In the genomic region with DNA sequence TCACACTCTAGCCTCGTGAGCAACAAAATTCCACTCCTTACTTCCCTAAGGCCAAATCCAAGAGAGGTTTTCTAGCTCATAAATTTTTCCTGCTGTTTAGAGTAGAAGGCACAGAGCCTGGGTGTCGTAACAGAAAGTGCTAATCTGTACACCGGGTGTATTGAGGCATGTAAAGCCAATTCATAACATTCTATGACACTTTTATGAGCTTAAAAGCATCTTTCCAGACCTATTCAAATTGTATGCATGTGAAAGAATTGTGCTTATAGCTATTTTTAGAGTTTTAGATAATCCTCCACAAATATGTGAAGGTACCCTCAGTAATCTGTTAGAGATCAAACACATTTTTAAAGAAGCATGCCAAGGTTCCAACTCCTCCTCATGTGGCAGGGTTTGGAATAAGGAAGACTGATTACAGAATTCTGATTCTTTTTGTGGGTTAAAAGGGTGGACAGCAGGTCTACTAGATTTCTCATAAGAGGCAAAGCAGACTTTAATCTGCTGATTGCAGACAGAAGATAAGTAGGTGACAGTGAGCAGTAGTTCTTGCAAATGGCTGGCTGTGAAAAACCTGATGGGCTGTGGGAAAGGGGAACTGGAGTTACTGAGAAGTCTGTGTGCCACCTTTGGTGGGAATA, we compare ENCODE assay signal across 1 cellular context.
TF ChIP-seq lines count a peak whose summit lies in the region.

No MANE protein-coding gene starts in this region.

TF ChIP-seq in HEK293, 187 proteins besides CTCF, POLR2A, EP300 and RAD21 (continued from another document):
- TF ChIP-seq ZNF639 (tag by site-specific recombination; IDR thresholded peaks at IDR 0.05) = 0 out of 2 replicates have a peak, but pooled peaks have one; percentile 42
- 0 out of 2 replicates have a peak, but pooled peaks have one; percentile 20 for TF ChIP-seq GLIS1 (tag by site-specific recombination; IDR thresholded peaks at IDR 0.05)
- TF ChIP-seq, protein P1, sequence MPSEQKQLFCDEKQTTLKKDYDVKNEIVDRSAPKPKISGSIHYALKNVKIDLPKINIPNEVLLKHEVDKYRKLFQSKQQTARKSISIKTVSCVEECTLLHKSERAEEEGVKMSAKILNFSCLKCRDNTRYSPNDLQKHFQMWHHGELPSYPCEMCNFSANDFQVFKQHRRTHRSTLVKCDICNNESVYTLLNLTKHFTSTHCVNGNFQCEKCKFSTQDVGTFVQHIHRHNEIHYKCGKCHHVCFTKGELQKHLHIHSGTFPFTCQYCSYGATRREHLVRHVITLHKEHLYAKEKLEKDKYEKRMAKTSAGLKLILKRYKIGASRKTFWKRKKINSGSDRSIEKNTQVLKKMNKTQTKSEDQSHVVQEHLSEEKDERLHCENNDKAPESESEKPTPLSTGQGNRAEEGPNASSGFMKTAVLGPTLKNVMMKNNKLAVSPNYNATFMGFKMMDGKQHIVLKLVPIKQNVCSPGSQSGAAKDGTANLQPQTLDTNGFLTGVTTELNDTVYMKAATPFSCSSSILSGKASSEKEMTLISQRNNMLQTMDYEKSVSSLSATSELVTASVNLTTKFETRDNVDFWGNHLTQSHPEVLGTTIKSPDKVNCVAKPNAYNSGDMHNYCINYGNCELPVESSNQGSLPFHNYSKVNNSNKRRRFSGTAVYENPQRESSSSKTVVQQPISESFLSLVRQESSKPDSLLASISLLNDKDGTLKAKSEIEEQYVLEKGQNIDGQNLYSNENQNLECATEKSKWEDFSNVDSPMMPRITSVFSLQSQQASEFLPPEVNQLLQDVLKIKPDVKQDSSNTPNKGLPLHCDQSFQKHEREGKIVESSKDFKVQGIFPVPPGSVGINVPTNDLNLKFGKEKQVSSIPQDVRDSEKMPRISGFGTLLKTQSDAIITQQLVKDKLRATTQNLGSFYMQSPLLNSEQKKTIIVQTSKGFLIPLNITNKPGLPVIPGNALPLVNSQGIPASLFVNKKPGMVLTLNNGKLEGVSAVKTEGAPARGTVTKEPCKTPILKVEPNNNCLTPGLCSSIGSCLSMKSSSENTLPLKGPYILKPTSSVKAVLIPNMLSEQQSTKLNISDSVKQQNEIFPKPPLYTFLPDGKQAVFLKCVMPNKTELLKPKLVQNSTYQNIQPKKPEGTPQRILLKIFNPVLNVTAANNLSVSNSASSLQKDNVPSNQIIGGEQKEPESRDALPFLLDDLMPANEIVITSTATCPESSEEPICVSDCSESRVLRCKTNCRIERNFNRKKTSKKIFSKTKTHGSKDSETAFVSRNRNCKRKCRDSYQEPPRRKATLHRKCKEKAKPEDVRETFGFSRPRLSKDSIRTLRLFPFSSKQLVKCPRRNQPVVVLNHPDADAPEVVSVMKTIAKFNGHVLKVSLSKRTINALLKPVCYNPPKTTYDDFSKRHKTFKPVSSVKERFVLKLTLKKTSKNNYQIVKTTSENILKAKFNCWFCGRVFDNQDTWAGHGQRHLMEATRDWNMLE (tag by site-specific recombination; conservative IDR thresholded peaks at IDR 0.05; ENCODE audit: low read depth) = no peak
- peak; percentile 47; the same call in 1 of the 2 replicates for TF ChIP-seq ZNF843 (tag by site-specific recombination; IDR thresholded peaks at IDR 0.05)
- TF ChIP-seq ZNF571 (tag by site-specific recombination; IDR thresholded peaks at IDR 0.05) = no peak
- peak; percentile 47; the same call in 1 of the 2 replicates for TF ChIP-seq FEZF1 (tag by site-specific recombination; IDR thresholded peaks at IDR 0.05)
- peak; percentile 57; the same call in 1 of the 2 replicates for TF ChIP-seq ZEB2 (tag by site-specific recombination; IDR thresholded peaks at IDR 0.05)
- TF ChIP-seq, protein P2, sequence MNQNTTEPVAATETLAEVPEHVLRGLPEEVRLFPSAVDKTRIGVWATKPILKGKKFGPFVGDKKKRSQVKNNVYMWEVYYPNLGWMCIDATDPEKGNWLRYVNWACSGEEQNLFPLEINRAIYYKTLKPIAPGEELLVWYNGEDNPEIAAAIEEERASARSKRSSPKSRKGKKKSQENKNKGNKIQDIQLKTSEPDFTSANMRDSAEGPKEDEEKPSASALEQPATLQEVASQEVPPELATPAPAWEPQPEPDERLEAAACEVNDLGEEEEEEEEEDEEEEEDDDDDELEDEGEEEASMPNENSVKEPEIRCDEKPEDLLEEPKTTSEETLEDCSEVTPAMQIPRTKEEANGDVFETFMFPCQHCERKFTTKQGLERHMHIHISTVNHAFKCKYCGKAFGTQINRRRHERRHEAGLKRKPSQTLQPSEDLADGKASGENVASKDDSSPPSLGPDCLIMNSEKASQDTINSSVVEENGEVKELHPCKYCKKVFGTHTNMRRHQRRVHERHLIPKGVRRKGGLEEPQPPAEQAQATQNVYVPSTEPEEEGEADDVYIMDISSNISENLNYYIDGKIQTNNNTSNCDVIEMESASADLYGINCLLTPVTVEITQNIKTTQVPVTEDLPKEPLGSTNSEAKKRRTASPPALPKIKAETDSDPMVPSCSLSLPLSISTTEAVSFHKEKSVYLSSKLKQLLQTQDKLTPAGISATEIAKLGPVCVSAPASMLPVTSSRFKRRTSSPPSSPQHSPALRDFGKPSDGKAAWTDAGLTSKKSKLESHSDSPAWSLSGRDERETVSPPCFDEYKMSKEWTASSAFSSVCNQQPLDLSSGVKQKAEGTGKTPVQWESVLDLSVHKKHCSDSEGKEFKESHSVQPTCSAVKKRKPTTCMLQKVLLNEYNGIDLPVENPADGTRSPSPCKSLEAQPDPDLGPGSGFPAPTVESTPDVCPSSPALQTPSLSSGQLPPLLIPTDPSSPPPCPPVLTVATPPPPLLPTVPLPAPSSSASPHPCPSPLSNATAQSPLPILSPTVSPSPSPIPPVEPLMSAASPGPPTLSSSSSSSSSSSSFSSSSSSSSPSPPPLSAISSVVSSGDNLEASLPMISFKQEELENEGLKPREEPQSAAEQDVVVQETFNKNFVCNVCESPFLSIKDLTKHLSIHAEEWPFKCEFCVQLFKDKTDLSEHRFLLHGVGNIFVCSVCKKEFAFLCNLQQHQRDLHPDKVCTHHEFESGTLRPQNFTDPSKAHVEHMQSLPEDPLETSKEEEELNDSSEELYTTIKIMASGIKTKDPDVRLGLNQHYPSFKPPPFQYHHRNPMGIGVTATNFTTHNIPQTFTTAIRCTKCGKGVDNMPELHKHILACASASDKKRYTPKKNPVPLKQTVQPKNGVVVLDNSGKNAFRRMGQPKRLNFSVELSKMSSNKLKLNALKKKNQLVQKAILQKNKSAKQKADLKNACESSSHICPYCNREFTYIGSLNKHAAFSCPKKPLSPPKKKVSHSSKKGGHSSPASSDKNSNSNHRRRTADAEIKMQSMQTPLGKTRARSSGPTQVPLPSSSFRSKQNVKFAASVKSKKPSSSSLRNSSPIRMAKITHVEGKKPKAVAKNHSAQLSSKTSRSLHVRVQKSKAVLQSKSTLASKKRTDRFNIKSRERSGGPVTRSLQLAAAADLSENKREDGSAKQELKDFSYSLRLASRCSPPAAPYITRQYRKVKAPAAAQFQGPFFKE (tag by site-specific recombination; IDR thresholded peaks at IDR 0.05; ENCODE audit: borderline replicate concordance) = no peak
- no peak for TF ChIP-seq PRDM4 (tag by site-specific recombination; IDR thresholded peaks at IDR 0.05)
- no peak for TF ChIP-seq ZNF174 (tag by site-specific recombination; IDR thresholded peaks at IDR 0.05)
- TF ChIP-seq ZNF626 (tag by site-specific recombination; IDR thresholded peaks at IDR 0.05) = no peak
- TF ChIP-seq ZNF366 (tag by site-specific recombination; conservative IDR thresholded peaks at IDR 0.05) = 0 out of 2 replicates have a peak, but pooled peaks have one; percentile 26
- no peak for TF ChIP-seq ZNF558 (tag by site-specific recombination; IDR thresholded peaks at IDR 0.05)
- no peak for TF ChIP-seq HOXA7 (CRISPR knock-in tag; IDR thresholded peaks at IDR 0.05; ENCODE audit: borderline replicate concordance)
- no peak for TF ChIP-seq KLF1 (tag by site-specific recombination; IDR thresholded peaks at IDR 0.05)
- TF ChIP-seq ZNF664 (tag by site-specific recombination; IDR thresholded peaks at IDR 0.05) = no peak
- TF ChIP-seq ZNF18 (tag by site-specific recombination; IDR thresholded peaks at IDR 0.05) = peak; percentile 15; the same call in 1 of the 2 replicates
- TF ChIP-seq MEIS1 (CRISPR knock-in tag; IDR thresholded peaks at IDR 0.05; ENCODE audit: borderline replicate concordance) = peak; percentile 62; the same call in 1 of the 2 replicates
- peak; percentile 93 for TF ChIP-seq PRDM6 (tag by site-specific recombination; IDR thresholded peaks at IDR 0.05)
- no peak for TF ChIP-seq ZNF514 (tag by site-specific recombination; IDR thresholded peaks at IDR 0.05)
- TF ChIP-seq TCF7L2 (IDR thresholded peaks at IDR 0.05; ENCODE audit: borderline replicate concordance, low read depth, low read length) = peak; percentile 81
